In the genomic region with DNA sequence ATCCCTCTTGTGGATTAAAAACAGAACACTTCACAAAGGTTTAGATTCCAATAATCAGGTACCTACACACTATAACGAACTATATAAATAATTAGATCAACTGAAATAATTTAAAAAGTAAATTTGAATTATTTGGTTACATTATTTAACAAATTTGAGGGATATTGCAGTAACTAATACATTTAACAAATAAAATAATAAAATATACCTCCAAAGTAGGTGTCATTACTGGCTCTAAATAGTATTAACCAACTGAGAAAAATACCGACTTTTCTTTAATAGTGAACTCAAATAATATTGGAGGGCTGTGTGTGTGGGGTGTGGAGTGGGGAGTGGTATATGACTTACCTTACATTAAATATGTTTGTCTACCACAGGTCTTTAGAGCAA, we compare ENCODE assay signal across 30 cellular contexts.
"Had no signal": no experiment of that assay in that cellular context is flagged by ENCODE, and none has a peak within 500 bp of the region (broad histone marks: within the 10 kb centered on the region; RNA-seq: fewer than 3 reads in every experiment).

No MANE protein-coding gene starts in this region.

- ATAC-seq: activated naive CD4-positive, alpha-beta T cell treated with anti-CD3 and anti-CD28 coated beads, Interleukin-2, amount 50 U/mL, for 72 hours; activated T-cell treated with anti-CD3 and anti-CD28 coated beads, Interleukin-2, amount 50 U/mL, for 72 hours; WTC11 had no signal

- H3K4me1 ChIP-seq: ascending aorta, breast epithelium, colonic mucosa, esophagus squamous epithelium had no signal

- DNase-seq: activated CD4-positive, alpha-beta memory T cell treated with anti-CD3 and anti-CD28 coated beads, Interleukin-2, amount 10 ng/mL, durations not matched to agents 7 days and 5 days; activated CD4-positive, alpha-beta T cell treated with anti-CD3 and anti-CD28 coated beads for 1 hour; activated CD4-positive, alpha-beta T cell treated with anti-CD3 and anti-CD28 coated beads for 4 hours; activated CD4-positive, alpha-beta T cell treated with anti-CD3 and anti-CD28 coated beads, Interleukin-2, amount 10 ng/mL, durations not matched to agents 7 days and 5 days; activated CD4-positive, alpha-beta T cell treated with anti-CD3 and anti-CD28 coated beads, Interleukin-2, amount 50 U/mL, for 4 hours; activated CD8-positive, alpha-beta memory T cell treated with anti-CD3 and anti-CD28 coated beads, Interleukin-2, amount 50 U/mL, for 48 hours; activated naive CD4-positive, alpha-beta T cell; activated naive CD4-positive, alpha-beta T cell treated with anti-CD3 and anti-CD28 coated beads, Interleukin-2, amount 10 ng/mL, durations not matched to agents 7 days and 5 days; activated naive CD8-positive, alpha-beta T cell treated with anti-CD3 and anti-CD28 coated beads, Interleukin-2, amount 10 ng/mL, durations not matched to agents 7 days and 5 days; activated T-cell treated with anti-CD3 and anti-CD28 coated beads for 4 hours; activated T-cell treated with anti-CD3 and anti-CD28 coated beads, Interleukin-2, amount 50 U/mL, for 24 hours; activated T-cell treated with anti-CD3 and anti-CD28 coated beads, Interleukin-2, amount 50 U/mL, for 72 hours; central memory CD4-positive, alpha-beta T cell; cerebellar nuclear complex; colonic mucosa; effector CD8-positive, alpha-beta T cell; esophagus squamous epithelium; foreskin fibroblast; head of caudate nucleus; T-helper 2 cell had no signal

- H3K36me3 ChIP-seq: ascending aorta, breast epithelium, cardiac muscle cell, colonic mucosa, esophagus squamous epithelium had no signal

- H3K27ac ChIP-seq: ascending aorta, breast epithelium, cardiac muscle cell, colonic mucosa, epithelial cell of prostate, esophagus squamous epithelium, VCaP had no signal

- H3K9me3 ChIP-seq: ascending aorta, breast epithelium, colonic mucosa had no signal

- H3K4me3 ChIP-seq: ascending aorta, breast epithelium, cardiac muscle cell, colonic mucosa, esophagus squamous epithelium had no signal

- FAIRE-seq: endometrium, endothelial cell of umbilical vein, frontal cortex had no signal

- H3K27me3 ChIP-seq: ascending aorta, breast epithelium, cardiac muscle cell, colonic mucosa, esophagus squamous epithelium had no signal
